ENCODE assay signal across 21 cellular contexts in genomic region chr5:73532195-73532594, GRCh38.
"Had no signal": no experiment of that assay in that cellular context is flagged by ENCODE, and none has a peak within 500 bp of the region (broad histone marks: within the 10 kb centered on the region; RNA-seq: fewer than 3 reads in every experiment).

No MANE protein-coding gene starts in this region.

- H3K36me3 ChIP-seq: SJSA1 had no signal

- DNase-seq: Kasumi-1, MM.1S, NCI-H1092 treated with DMSO at 0.1 percent for 48 hours, NCI-H1417, NCI-H1436 treated with DMSO at 0.1 percent for 48 hours, NCI-H1694, NCI-H1930, NCI-H2081, NCI-H2107, NCI-H2227 treated with DMSO at 0.1 percent for 48 hours, NCI-H524, NCI-H526 treated with DMSO at 0.1 percent for 48 hours, NCI-H774, Right ventricle myocardium superior, RPMI8226, SIG-M5 had no signal

- H3K4me2 ChIP-seq: KMS-11 had no signal

- H3K9me3 Mint-ChIP-seq: IgD-negative memory B cell had no signal

- H3K4me3 Mint-ChIP-seq: IgD-negative memory B cell had no signal

- H3K4me3 ChIP-seq: K562, SJSA1, SK-N-MC had no signal

- H3K9me3 ChIP-seq: SJSA1 had no signal

- H3K27ac ChIP-seq: KMS-11, SK-N-MC had no signal

- H3K27me3 ChIP-seq: SJSA1 had no signal

- ATAC-seq: K562 had no signal

- H3K36me3 Mint-ChIP-seq: IgD-negative memory B cell had no signal

- H3K9ac ChIP-seq: KMS-11 had no signal
